Comparison of ENCODE assay signal across 1 cellular context in the genomic region with DNA sequence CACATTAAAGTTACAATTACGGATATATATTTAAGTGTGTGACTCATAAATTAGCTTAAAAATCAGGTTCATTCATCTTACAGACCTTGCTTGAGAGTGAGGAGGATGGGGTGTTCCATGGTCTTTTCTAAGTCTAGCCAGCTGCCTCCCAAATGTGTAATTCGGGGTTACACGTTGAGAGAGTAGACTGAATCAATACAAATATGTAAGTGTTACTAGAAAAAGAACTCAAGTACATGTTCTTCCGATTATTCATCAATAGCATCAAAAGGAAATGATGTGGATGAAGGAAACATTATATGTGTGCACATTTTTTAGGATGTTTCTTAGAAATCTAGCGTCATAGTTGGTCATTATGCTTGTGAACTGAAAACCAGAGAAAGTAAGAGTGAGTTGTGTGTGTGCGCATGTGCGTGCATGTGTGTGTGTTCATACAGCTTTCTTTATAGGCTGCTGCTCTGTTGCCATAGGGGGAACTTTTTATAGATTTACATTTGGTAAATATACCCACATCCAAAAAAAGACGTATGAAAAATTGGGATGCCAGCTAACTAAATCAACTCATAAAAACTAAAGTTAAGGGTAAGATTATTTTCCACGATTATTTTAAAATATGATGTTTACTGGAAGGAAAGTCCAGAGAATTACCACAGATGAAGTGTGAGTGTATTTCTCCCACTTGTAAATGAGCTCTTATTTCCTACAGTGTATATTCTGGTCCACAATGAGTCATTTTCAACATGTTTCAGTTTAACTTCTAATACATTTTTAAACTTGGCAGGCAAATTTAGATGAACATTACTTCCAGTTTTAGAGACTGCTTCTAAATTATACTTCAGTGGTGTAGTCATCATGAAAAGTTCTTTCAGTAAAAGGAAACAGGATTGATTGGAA.
TF ChIP-seq lines count a peak whose summit lies in the region.

No MANE protein-coding gene starts in this region.

TF ChIP-seq in HepG2, 621 proteins besides CTCF, POLR2A, EP300 and RAD21 (continued from another document):
- TF ChIP-seq, protein P1, sequence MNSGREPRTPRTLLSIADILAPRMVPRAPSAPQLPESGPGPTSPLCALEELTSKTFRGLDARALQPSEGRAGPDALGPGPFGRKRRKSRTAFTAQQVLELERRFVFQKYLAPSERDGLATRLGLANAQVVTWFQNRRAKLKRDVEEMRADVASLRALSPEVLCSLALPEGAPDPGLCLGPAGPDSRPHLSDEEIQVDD (CRISPR knock-in tag; IDR thresholded peaks at IDR 0.05; ENCODE audit: borderline replicate concordance): no peak
- TF ChIP-seq HOXA3 (CRISPR knock-in tag; IDR thresholded peaks at IDR 0.05) (no peak), GTF3A (CRISPR knock-in tag; conservative IDR thresholded peaks at IDR 0.05) (no peak), ZSCAN29 (CRISPR knock-in tag; conservative IDR thresholded peaks at IDR 0.05) (no peak), YEATS4 (CRISPR knock-in tag; IDR thresholded peaks at IDR 0.05; ENCODE audit: borderline replicate concordance) (no peak), KDM2A (CRISPR knock-in tag; IDR thresholded peaks at IDR 0.05; ENCODE audit: borderline replicate concordance, low read depth) (no peak), ATRX (CRISPR knock-in tag; IDR thresholded peaks at IDR 0.05; ENCODE audit: borderline replicate concordance) (no peak), CENPT (CRISPR knock-in tag; IDR thresholded peaks at IDR 0.05; ENCODE audit: low read depth) (no peak), HOXA9 (CRISPR knock-in tag; IDR thresholded peaks at IDR 0.05; ENCODE audit: borderline replicate concordance) (no peak)
- TF ChIP-seq, protein P2, sequence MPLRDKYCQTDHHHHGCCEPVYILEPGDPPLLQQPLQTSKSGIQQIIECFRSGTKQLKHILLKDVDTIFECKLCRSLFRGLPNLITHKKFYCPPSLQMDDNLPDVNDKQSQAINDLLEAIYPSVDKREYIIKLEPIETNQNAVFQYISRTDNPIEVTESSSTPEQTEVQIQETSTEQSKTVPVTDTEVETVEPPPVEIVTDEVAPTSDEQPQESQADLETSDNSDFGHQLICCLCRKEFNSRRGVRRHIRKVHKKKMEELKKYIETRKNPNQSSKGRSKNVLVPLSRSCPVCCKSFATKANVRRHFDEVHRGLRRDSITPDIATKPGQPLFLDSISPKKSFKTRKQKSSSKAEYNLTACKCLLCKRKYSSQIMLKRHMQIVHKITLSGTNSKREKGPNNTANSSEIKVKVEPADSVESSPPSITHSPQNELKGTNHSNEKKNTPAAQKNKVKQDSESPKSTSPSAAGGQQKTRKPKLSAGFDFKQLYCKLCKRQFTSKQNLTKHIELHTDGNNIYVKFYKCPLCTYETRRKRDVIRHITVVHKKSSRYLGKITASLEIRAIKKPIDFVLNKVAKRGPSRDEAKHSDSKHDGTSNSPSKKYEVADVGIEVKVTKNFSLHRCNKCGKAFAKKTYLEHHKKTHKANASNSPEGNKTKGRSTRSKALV (CRISPR knock-in tag; IDR thresholded peaks at IDR 0.05): no peak
- TF ChIP-seq, protein P3, sequence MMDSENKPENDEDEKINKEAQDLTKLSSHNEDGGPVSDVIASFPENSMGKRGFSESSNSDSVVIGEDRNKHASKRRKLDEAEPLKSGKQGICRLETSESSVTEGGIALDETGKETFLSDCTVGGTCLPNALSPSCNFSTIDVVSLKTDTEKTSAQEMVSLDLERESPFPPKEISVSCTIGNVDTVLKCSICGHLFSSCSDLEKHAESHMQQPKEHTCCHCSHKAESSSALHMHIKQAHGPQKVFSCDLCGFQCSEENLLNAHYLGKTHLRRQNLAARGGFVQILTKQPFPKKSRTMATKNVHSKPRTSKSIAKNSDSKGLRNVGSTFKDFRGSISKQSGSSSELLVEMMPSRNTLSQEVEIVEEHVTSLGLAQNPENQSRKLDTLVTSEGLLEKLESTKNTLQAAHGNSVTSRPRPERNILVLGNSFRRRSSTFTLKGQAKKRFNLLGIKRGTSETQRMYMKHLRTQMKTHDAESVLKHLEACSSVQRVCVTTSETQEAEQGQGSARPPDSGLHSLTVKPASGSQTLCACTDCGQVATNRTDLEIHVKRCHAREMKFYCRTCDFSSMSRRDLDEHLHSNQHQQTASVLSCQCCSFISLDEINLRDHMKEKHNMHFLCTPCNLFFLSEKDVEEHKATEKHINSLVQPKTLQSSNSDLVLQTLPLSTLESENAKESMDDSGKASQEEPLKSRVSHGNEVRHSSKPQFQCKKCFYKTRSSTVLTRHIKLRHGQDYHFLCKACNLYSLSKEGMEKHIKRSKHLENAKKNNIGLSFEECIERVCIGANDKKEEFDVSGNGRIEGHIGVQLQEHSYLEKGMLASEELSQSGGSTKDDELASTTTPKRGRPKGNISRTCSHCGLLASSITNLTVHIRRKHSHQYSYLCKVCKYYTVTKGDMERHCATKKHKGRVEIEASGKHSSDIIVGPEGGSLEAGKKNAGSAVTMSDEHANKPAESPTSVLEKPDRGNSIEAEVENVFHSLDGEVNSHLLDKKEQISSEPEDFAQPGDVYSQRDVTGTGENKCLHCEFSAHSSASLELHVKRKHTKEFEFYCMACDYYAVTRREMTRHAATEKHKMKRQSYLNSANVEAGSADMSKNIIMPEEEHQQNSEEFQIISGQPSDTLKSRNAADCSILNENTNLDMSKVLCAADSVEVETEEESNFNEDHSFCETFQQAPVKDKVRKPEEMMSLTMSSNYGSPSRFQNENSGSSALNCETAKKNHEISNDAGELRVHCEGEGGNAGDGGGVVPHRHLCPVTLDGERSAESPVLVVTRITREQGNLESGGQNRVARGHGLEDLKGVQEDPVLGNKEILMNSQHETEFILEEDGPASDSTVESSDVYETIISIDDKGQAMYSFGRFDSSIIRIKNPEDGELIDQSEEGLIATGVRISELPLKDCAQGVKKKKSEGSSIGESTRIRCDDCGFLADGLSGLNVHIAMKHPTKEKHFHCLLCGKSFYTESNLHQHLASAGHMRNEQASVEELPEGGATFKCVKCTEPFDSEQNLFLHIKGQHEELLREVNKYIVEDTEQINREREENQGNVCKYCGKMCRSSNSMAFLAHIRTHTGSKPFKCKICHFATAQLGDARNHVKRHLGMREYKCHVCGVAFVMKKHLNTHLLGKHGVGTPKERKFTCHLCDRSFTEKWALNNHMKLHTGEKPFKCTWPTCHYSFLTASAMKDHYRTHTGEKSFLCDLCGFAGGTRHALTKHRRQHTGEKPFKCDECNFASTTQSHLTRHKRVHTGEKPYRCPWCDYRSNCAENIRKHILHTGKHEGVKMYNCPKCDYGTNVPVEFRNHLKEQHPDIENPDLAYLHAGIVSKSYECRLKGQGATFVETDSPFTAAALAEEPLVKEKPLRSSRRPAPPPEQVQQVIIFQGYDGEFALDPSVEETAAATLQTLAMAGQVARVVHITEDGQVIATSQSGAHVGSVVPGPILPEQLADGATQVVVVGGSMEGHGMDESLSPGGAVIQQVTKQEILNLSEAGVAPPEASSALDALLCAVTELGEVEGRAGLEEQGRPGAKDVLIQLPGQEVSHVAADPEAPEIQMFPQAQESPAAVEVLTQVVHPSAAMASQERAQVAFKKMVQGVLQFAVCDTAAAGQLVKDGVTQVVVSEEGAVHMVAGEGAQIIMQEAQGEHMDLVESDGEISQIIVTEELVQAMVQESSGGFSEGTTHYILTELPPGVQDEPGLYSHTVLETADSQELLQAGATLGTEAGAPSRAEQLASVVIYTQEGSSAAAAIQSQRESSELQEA (CRISPR knock-in tag; IDR thresholded peaks at IDR 0.05; ENCODE audit: not compliant biosample characterization): no peak
- TF ChIP-seq, protein P4, sequence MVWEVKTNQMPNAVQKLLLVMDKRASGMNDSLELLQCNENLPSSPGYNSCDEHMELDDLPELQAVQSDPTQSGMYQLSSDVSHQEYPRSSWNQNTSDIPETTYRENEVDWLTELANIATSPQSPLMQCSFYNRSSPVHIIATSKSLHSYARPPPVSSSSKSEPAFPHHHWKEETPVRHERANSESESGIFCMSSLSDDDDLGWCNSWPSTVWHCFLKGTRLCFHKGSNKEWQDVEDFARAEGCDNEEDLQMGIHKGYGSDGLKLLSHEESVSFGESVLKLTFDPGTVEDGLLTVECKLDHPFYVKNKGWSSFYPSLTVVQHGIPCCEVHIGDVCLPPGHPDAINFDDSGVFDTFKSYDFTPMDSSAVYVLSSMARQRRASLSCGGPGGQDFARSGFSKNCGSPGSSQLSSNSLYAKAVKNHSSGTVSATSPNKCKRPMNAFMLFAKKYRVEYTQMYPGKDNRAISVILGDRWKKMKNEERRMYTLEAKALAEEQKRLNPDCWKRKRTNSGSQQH (CRISPR knock-in tag; IDR thresholded peaks at IDR 0.05; ENCODE audit: low read depth): no peak
